Comparison of ENCODE assay signal across 1 cellular context in the genomic region with DNA sequence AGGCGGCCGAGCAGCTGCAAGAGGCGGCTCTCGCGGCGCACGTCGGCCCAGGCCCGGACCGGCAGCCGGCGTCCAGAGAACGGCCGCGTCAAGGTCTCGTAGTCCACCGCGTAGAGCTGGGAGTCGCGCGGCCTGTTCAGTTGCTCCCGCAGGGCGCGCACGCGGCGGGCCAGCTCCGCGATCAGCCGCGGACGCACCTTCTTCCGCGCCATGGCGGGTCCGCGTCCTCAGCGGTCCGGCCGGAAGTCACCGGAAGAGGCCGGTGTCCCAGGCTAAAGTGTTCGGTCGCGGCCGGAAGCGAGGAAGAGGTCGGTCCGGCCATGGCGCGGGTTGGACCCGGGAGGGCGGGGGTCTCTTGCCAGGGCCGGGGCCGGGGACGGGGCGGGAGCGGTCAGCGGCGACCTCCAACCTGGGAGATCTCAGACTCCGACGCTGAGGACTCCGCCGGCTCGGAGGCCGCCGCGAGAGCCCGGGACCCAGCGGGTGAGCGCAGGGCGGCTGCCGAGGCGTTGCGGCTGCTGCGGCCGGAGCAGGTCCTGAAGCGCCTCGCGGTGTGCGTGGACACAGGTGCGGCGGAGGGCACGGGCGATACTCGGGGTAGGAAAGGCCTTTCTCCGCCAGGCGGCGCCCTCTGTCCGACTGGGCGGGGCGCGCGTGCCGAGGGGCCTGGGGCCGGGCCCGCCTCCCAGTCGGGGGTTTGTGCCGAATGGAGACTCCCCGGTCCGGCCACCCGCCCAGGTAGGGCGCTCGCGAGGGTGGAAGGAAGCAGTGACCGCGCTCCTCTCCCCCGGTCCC.
TF ChIP-seq lines count a peak whose summit lies in the region.

A gene (minus strand): TSS at position 227 of the 795 bp plus-strand sequence. CDS start 15 bp downstream, at position 212.

TF ChIP-seq in IMR-90, 13 proteins besides CTCF, POLR2A, EP300 and RAD21:
- TF ChIP-seq MAZ (IDR thresholded peaks at IDR 0.05; ENCODE audit: borderline replicate concordance, low read depth, low read length) (peak; percentile 71; the same call in 1 of the 2 replicates), NFE2L2 (IDR thresholded peaks at IDR 0.05; ENCODE audit: low read depth, low read length) (no peak), MAFK (IDR thresholded peaks at IDR 0.05; ENCODE audit: low read depth, low read length) (no peak), BHLHE40 (IDR thresholded peaks at IDR 0.05; ENCODE audit: low read depth, low read length) (peak; percentile 90), RCOR1 (IDR thresholded peaks at IDR 0.05; ENCODE audit: insufficient replicate concordance, low read length) (no peak), FOS (IDR thresholded peaks at IDR 0.05; ENCODE audit: low read depth, low read length) (peak; percentile 5; the same call in 1 of the 2 replicates), CHD1 (IDR thresholded peaks at IDR 0.05; ENCODE audit: low read depth, low read length) (peak; percentile 66; the same call in 1 of the 2 replicates), MXI1 (IDR thresholded peaks at IDR 0.05; ENCODE audit: borderline replicate concordance, low read depth, low read length) (peak; percentile 75; the same call in 1 of the 2 replicates), CEBPB (IDR thresholded peaks at IDR 0.05; ENCODE audit: low read depth, low read length) (no peak), SMC3 (IDR thresholded peaks at IDR 0.05; ENCODE audit: low read depth, low read length) (peak; percentile 30; the same call in 1 of the 2 replicates), RFX5 (IDR thresholded peaks at IDR 0.05; ENCODE audit: low read depth, low read length) (no peak)
- TF ChIP-seq, protein P1, sequence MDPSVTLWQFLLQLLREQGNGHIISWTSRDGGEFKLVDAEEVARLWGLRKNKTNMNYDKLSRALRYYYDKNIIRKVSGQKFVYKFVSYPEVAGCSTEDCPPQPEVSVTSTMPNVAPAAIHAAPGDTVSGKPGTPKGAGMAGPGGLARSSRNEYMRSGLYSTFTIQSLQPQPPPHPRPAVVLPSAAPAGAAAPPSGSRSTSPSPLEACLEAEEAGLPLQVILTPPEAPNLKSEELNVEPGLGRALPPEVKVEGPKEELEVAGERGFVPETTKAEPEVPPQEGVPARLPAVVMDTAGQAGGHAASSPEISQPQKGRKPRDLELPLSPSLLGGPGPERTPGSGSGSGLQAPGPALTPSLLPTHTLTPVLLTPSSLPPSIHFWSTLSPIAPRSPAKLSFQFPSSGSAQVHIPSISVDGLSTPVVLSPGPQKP (IDR thresholded peaks at IDR 0.05; ENCODE audit: borderline replicate concordance, low read depth, low read length), result 0 out of 2 replicates have a peak, but pooled peaks have one; percentile 44
- TF ChIP-seq, protein P2, sequence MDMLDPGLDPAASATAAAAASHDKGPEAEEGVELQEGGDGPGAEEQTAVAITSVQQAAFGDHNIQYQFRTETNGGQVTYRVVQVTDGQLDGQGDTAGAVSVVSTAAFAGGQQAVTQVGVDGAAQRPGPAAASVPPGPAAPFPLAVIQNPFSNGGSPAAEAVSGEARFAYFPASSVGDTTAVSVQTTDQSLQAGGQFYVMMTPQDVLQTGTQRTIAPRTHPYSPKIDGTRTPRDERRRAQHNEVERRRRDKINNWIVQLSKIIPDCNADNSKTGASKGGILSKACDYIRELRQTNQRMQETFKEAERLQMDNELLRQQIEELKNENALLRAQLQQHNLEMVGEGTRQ (IDR thresholded peaks at IDR 0.05; ENCODE audit: low read depth, low read length), result no peak
